ENCODE assay signal across 8 cellular contexts in the genomic region with DNA sequence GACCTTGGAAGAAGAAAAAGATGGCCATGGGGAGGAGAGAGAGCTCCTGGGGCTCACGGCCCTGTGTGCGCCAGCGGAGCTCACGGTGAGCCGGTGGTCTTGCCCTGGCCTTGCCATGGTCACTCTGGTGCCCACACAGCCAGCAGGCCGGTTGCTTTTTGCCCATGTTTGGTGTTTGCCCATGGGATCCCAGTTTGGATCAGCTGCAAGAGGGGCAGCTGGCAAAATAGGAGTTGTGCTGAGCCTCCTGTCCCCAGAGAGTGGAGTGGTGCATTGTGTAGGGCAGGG. TPM values are rescaled to one million over a fixed set of nuclear protein-coding genes. Genes with fewer than 3 reads are reported as not detected.
DNase-seq lines count a peak whose midpoint lies in the region; ATAC-seq and TF ChIP-seq lines count a peak whose summit lies in the region.

No MANE protein-coding gene starts in this region.

- TF ChIP-seq CTCF in astrocyte of the spinal cord (IDR thresholded peaks at IDR 0.05; ENCODE audit: low read depth, low read length) (no peak), right lobe of liver (IDR thresholded peaks at IDR 0.05) (no peak), thyroid gland (IDR thresholded peaks at IDR 0.05) (no peak)

- H3K27ac ChIP-seq in right lobe of liver (peak overlapping the region; percentile 72 to 84 (median 80)), thyroid gland (peak overlapping the region; percentile 16 to 65 (median 60))

- CTCF ChIA-PET in activated naive CD4-positive, alpha-beta T cell treated with anti-CD3 and anti-CD28 coated beads for 36 hours (lab: Charles Lee), result interaction anchor here (0.7 to 3.5 kb wide), 8 partner anchors 9 to 112 kb away, joined by 3 to 32 read pairs (median 8); a partner anchor contains a TSS

- no peaks in the 10 kb centered on the region for H3K9me3 Mint-ChIP-seq in activated naive CD4-positive, alpha-beta T cell treated with anti-CD3 and anti-CD28 coated beads for 36 hours

- TF ChIP-seq POLR2A in right lobe of liver (IDR thresholded peaks at IDR 0.05) (no peak), thyroid gland (IDR thresholded peaks at IDR 0.05) (no peak)

- H3K4me3 ChIP-seq in astrocyte of the spinal cord (ENCODE audit: low read depth, low read length) (peak overlapping the region; percentile 72), right lobe of liver (peak overlapping the region; percentile 98 to 100 (median 99)), thyroid gland (replicated peaks in 1 of 3) (peak overlapping the region in 1 of 3 donors; percentile 77)

- WGBS in right lobe of liver (ENCODE audit: insufficient coverage, low coverage, low lambda C conversion rate, missing lambda C conversion rate), result 13% methylated on average over 5 of the region's 6 CpGs
- 25 to 32% methylated on average over 6 of the region's 6 CpGs for WGBS in thyroid gland, 2 donors

- no peaks in the 10 kb centered on the region for H3K27me3 Mint-ChIP-seq in activated naive CD4-positive, alpha-beta T cell treated with anti-CD3 and anti-CD28 coated beads for 36 hours (ENCODE audit: low read depth)

- no peak for DNase-seq in activated naive CD4-positive, alpha-beta T cell treated with anti-CD3 and anti-CD28 coated beads for 36 hours
- DNase-seq in activated naive CD4-positive, alpha-beta T cell treated with anti-CD3 and anti-CD28 coated beads, Interleukin-2, amount 50 U/mL, for 16 hours, result no peak
- DNase-seq in astrocyte of the spinal cord (ENCODE audit: low read depth, low spot score) (no peak), right lobe of liver (no peak), thyroid gland (no peak), NK-92 (lab: John Stamatoyannopoulos, UW; ENCODE audit: unreplicated experiment) (no peak)

- H3K36me3 Mint-ChIP-seq in activated naive CD4-positive, alpha-beta T cell treated with anti-CD3 and anti-CD28 coated beads for 36 hours (ENCODE audit: low read depth), result peaks cover 17% of the 10 kb centered on the region

- in situ Hi-C loops in astrocyte of the spinal cord (cut with HindIII; ENCODE audit: low sequenced_read_pairs), result no loop called here

- intact Hi-C loops in activated naive CD4-positive, alpha-beta T cell treated with anti-CD3 and anti-CD28 coated beads for 36 hours (cut with micrococcal nuclease), result loop anchor here (1.0 kb wide), 1 partner anchor 8 kb away; no protein-coding TSS in a partner anchor
- intact Hi-C loops in right lobe of liver (cut with DNase I) (no loop called here), thyroid gland (cut with DNase I) (no loop called here)

- peak overlapping the region; percentile 94 for H3K4me3 Mint-ChIP-seq in activated naive CD4-positive, alpha-beta T cell treated with anti-CD3 and anti-CD28 coated beads for 36 hours

- H3K27ac Mint-ChIP-seq in activated naive CD4-positive, alpha-beta T cell treated with anti-CD3 and anti-CD28 coated beads for 36 hours, result peak overlapping the region; percentile 93

- H3K4me1 ChIP-seq in right lobe of liver (peaks cover 0 to 53% (median 25%) of the 10 kb centered on the region in 4 donors), thyroid gland (peaks cover 36 to 37% of the 10 kb centered on the region in 2 donors)

- H3K27me3 ChIP-seq in right lobe of liver, result no peaks in the 10 kb centered on the region
- no peaks in the 10 kb centered on the region for H3K27me3 ChIP-seq in thyroid gland

- no peak for ATAC-seq in right lobe of liver
- ATAC-seq in HG03175 (IDR thresholded peaks at IDR 0.05; ENCODE audit: unreplicated experiment), result no peak
- no peak for ATAC-seq in HG03439 (IDR thresholded peaks at IDR 0.05; ENCODE audit: unreplicated experiment)

- H3K9me3 ChIP-seq in right lobe of liver, result no peaks in the 10 kb centered on the region
- no peaks in the 10 kb centered on the region for H3K9me3 ChIP-seq in thyroid gland

- H3K4me1 Mint-ChIP-seq in activated naive CD4-positive, alpha-beta T cell treated with anti-CD3 and anti-CD28 coated beads for 36 hours (ENCODE audit: low read depth), result peaks cover 52% of the 10 kb centered on the region

- H3K36me3 ChIP-seq in right lobe of liver (no peaks in the 10 kb centered on the region), thyroid gland (no peaks in the 10 kb centered on the region)

RNA-seq across cellular contexts. Expression of a gene that starts 1.6 kb away (rescaled TPM):
- total RNA-seq in activated naive CD4-positive, alpha-beta T cell treated with anti-CD3 and anti-CD28 coated beads for 36 hours, result 10 to 100 TPM; 70.8 to 77.6 TPM
- total RNA-seq in right lobe of liver, result 100 to 1,000 TPM; 105 to 218 (median 161) TPM
- 10 to 100 TPM; 21.9 to 63.4 (median 43.8) TPM for total RNA-seq in thyroid gland

RNA-seq across cellular contexts. Expression of a gene that starts 12.9 kb away (rescaled TPM):
- 1 to 10 TPM; 2.1 to 2.3 TPM for total RNA-seq in activated naive CD4-positive, alpha-beta T cell treated with anti-CD3 and anti-CD28 coated beads for 36 hours
- total RNA-seq in right lobe of liver (10 to 100 TPM in 3 of 6 experiments, 1 to 10 TPM in 3; 5.0 to 14.4 (median 9.0) TPM), thyroid gland (1 to 10 TPM in 1 of 4 donors, under 1 TPM in 3; 0.33 to 1.8 (median 0.39) TPM)

RNA-seq across cellular contexts. Expression of a gene that starts 26.2 kb away (rescaled TPM):
- total RNA-seq in activated naive CD4-positive, alpha-beta T cell treated with anti-CD3 and anti-CD28 coated beads for 36 hours, result 10 to 100 TPM; 42.1 to 43.9 TPM
- total RNA-seq in right lobe of liver (10 to 100 TPM in 5 of 6 experiments, 1 to 10 TPM in 1; 10.0 to 23.0 (median 16.3) TPM), thyroid gland (10 to 100 TPM; 33.1 to 46.5 (median 41.4) TPM)

RNA-seq across cellular contexts. Expression of a gene that starts 37.3 kb away (rescaled TPM):
- total RNA-seq in activated naive CD4-positive, alpha-beta T cell treated with anti-CD3 and anti-CD28 coated beads for 36 hours, result not detected
- total RNA-seq in right lobe of liver, result 1 to 10 TPM in 2 of 6 experiments, under 1 TPM in 3, not detected in 1; 0.44 to 2.6 (median 0.74) TPM
- not detected for total RNA-seq in thyroid gland
